11 cellular contexts compared by ENCODE assay signal in the genomic region with DNA sequence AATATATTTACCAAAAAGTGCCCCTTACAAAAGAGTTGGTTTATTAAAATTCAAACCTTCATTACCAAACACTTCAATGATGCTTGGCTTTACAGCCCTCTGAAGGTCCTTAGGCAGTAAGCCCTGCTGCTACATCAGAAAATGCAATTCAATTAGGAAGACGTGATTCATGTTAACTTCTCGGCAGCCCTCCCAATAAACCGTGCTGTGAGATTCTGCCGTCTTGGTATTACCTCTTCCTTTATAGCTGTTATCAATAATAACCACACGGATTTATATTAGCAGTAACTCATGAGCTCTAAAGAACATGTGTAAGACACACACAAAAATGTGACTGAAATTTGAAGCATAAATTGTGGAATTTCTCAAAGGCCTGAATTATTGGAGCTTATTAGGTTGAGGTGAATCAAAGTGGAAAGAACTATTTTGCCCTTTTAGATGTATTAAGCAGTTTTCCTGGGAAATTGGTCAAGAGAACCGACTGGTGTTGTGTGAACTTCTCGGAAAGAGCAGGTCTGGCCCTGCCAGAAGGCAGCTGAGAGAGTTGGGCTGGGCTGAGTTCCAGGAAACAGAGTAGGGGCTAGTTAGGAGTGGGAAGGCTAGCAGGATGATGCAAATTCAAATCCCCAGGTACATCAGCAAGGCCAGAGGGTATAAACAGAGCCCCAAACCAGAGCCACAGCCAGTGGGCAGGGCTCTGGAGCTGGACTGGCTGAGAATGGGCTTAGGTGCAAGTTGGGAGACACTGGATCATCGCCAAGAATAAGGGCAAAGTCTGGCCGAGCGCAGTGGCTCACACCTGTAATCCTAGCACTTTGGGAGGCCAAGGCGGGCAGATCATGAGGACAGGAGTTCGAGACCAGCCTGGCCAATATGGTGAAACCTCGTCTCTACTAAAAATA. TPM values are rescaled to one million over a fixed set of nuclear protein-coding genes. Genes with fewer than 3 reads are reported as not detected.
DNase-seq lines count a peak whose midpoint lies in the region; ATAC-seq, FAIRE-seq and TF ChIP-seq lines count a peak whose summit lies in the region.
"Had no signal": no experiment of that assay in that cellular context is flagged by ENCODE, and none has a peak within 500 bp of the region (broad histone marks: within the 10 kb centered on the region; RNA-seq: fewer than 3 reads in every experiment).

No MANE protein-coding gene starts in this region.

- H3K4me1 ChIP-seq in BE2C, result no peaks in the 10 kb centered on the region
- peaks cover 7% of the 10 kb centered on the region for H3K4me1 ChIP-seq in CD4-positive, alpha-beta memory T cell (ENCODE audit: insufficient read depth, low read length)

- H3K27ac Mint-ChIP-seq in dendritic cell treated with granulocyte-macrophage colony-stimulating factor and Interleukin-4, amounts not matched to agents 40 ng/mL and 50 ng/mL, for 4 days, result peak overlapping the region; percentile 70
- peak overlapping the region in 1 of 7 donors; percentile 60 for H3K27ac Mint-ChIP-seq in CD4-positive, alpha-beta memory T cell
- H3K27ac Mint-ChIP-seq: CD4-positive, CD25-positive, alpha-beta regulatory T cell had no signal

- DNase-seq in BE2C (peak; percentile 78), NCI-H446 (lab: John Stamatoyannopoulos, UW) (peak; percentile 15 to 62), midbrain (lab: John Stamatoyannopoulos, UW) (peak; percentile 28), H54 (ENCODE audit: insufficient read length, low spot score) (no peak)
- no peak for DNase-seq in activated naive CD4-positive, alpha-beta T cell (lab: John Stamatoyannopoulos, UW)
- DNase-seq in CD4-positive, alpha-beta memory T cell, result no peak
- DNase-seq: CD4-positive, CD25-positive, alpha-beta regulatory T cell had no signal

- H3K4me3 ChIP-seq in BE2C (ENCODE audit: low read depth, low read length), result peak overlapping the region; percentile 7
- no peak overlapping the region for H3K4me3 ChIP-seq in CD4-positive, alpha-beta memory T cell (ENCODE audit: low read length in 2 of 2)

- H3K4me1 Mint-ChIP-seq in dendritic cell treated with granulocyte-macrophage colony-stimulating factor and Interleukin-4, amounts not matched to agents 40 ng/mL and 50 ng/mL, for 4 days (ENCODE audit: low read depth), result peaks cover 54% of the 10 kb centered on the region
- H3K4me1 Mint-ChIP-seq in CD4-positive, alpha-beta memory T cell, result peaks cover 11 to 14% (median 13%) of the 10 kb centered on the region in 4 donors

- no peak overlapping the region for H3K4me3 Mint-ChIP-seq in dendritic cell treated with granulocyte-macrophage colony-stimulating factor and Interleukin-4, amounts not matched to agents 40 ng/mL and 50 ng/mL, for 4 days
- no peak overlapping the region for H3K4me3 Mint-ChIP-seq in CD4-positive, alpha-beta memory T cell
- H3K4me3 Mint-ChIP-seq: memory B cell had no signal

- H3K27me3 ChIP-seq in BE2C, result no peaks in the 10 kb centered on the region
- no peaks in the 10 kb centered on the region for H3K27me3 ChIP-seq in CD4-positive, alpha-beta memory T cell (ENCODE audit: insufficient read depth, low read length)

- H3K36me3 Mint-ChIP-seq in dendritic cell treated with granulocyte-macrophage colony-stimulating factor and Interleukin-4, amounts not matched to agents 40 ng/mL and 50 ng/mL, for 4 days (ENCODE audit: low read depth), result peaks cover 83% of the 10 kb centered on the region
- no peaks in the 10 kb centered on the region for H3K36me3 Mint-ChIP-seq in CD4-positive, alpha-beta memory T cell

- ATAC-seq in GM19397 (IDR thresholded peaks at IDR 0.05; ENCODE audit: unreplicated experiment), result no peak

- no peaks in the 10 kb centered on the region for H3K9me3 ChIP-seq in BE2C
- H3K9me3 ChIP-seq in CD4-positive, alpha-beta memory T cell (ENCODE audit: control insufficient read depth in 1 of 2, low read length in 2 of 2), result no peaks in the 10 kb centered on the region

- H3K27ac ChIP-seq in CD4-positive, alpha-beta memory T cell (ENCODE audit: low read depth, low read length), result no peak overlapping the region

- no peak for TF ChIP-seq CTCF in BE2C (IDR thresholded peaks at IDR 0.05; ENCODE audit: low read depth, low read length)

- no peak for TF ChIP-seq POLR2A in H54 (IDR thresholded peaks at IDR 0.05; ENCODE audit: low read depth, low read length)

- intact Hi-C loops in dendritic cell treated with granulocyte-macrophage colony-stimulating factor and Interleukin-4, amounts not matched to agents 40 ng/mL and 50 ng/mL, for 4 days (cut with micrococcal nuclease), result no loop called here
- intact Hi-C loops in CD4-positive, alpha-beta memory T cell (cut with micrococcal nuclease), result no loop called here

- no peaks in the 10 kb centered on the region for H3K9me3 Mint-ChIP-seq in dendritic cell treated with granulocyte-macrophage colony-stimulating factor and Interleukin-4, amounts not matched to agents 40 ng/mL and 50 ng/mL, for 4 days
- peaks cover 0 to 1% (median 0%) of the 10 kb centered on the region in 8 donors for H3K9me3 Mint-ChIP-seq in CD4-positive, alpha-beta memory T cell
- H3K9me3 Mint-ChIP-seq: CD4-positive, CD25-positive, alpha-beta regulatory T cell; memory B cell had no signal

- H3K27me3 Mint-ChIP-seq in dendritic cell treated with granulocyte-macrophage colony-stimulating factor and Interleukin-4, amounts not matched to agents 40 ng/mL and 50 ng/mL, for 4 days, result no peaks in the 10 kb centered on the region
- no peaks in the 10 kb centered on the region for H3K27me3 Mint-ChIP-seq in CD4-positive, alpha-beta memory T cell
- H3K27me3 Mint-ChIP-seq: CD4-positive, CD25-positive, alpha-beta regulatory T cell; memory B cell had no signal

- CTCF ChIA-PET in CD4-positive, alpha-beta memory T cell (lab: Charles Lee; ENCODE audit: partially characterized antibody), result interaction anchor here (0.9 to 3.4 kb wide), 4 partner anchors 9 to 20 kb away, joined by 4 to 12 read pairs (median 5); no protein-coding TSS in a partner anchor

- H3K36me3 ChIP-seq in BE2C, result no peaks in the 10 kb centered on the region
- no peaks in the 10 kb centered on the region for H3K36me3 ChIP-seq in CD4-positive, alpha-beta memory T cell (ENCODE audit: insufficient read depth, low read length)

- no peak for FAIRE-seq in H54 (lab: Jason Lieb, UNC)
- FAIRE-seq: RCC 7860 had no signal

- POLR2A ChIA-PET in CD4-positive, alpha-beta memory T cell (lab: Charles Lee; ENCODE audit: partially characterized antibody), result interaction anchor here (3.3 kb wide), 1 partner anchor 133 kb away, joined by 8 read pairs; no protein-coding TSS in a partner anchor

RNA-seq across cellular contexts. Expression of gene FGD2, which starts 33.1 kb away (rescaled TPM):
- polyA plus RNA-seq in BE2C (2012; ENCODE audit: insufficient read depth, insufficient read length, low read depth), result not detected
- 1 to 10 TPM; 1.4 to 1.5 TPM for total RNA-seq in CD4-positive, alpha-beta memory T cell
- polyA plus RNA-seq in CD4-positive, alpha-beta memory T cell, result under 1 TPM in 1 of 2 donors, not detected in 1; 0.11 TPM

RNA-seq across cellular contexts. Expression of gene MTCH1, which starts 52.6 kb away (rescaled TPM):
- 205 TPM for polyA plus RNA-seq in BE2C (2012; ENCODE audit: insufficient read depth, insufficient read length, low read depth)
- total RNA-seq in CD4-positive, alpha-beta memory T cell, result 100 to 1,000 TPM; 142 to 151 TPM
- 100 to 1,000 TPM in 1 of 2 donors, 10 to 100 TPM in 1; 94.1 to 125 TPM for polyA plus RNA-seq in CD4-positive, alpha-beta memory T cell

Comparison
In these comparisons a context has a peak if more than half of its experiments do, and no peak if none do; other contexts are left out.
1. DNase-seq: peak in BE2C (single experiment), NCI-H446 (2 of 2) and midbrain (single experiment); none in H54 (single experiment), activated naive CD4-positive, alpha-beta T cell (0 of 4) and CD4-positive, alpha-beta memory T cell (0 of 5).